ENCODE assay signal across 9 cellular contexts in the genomic region with DNA sequence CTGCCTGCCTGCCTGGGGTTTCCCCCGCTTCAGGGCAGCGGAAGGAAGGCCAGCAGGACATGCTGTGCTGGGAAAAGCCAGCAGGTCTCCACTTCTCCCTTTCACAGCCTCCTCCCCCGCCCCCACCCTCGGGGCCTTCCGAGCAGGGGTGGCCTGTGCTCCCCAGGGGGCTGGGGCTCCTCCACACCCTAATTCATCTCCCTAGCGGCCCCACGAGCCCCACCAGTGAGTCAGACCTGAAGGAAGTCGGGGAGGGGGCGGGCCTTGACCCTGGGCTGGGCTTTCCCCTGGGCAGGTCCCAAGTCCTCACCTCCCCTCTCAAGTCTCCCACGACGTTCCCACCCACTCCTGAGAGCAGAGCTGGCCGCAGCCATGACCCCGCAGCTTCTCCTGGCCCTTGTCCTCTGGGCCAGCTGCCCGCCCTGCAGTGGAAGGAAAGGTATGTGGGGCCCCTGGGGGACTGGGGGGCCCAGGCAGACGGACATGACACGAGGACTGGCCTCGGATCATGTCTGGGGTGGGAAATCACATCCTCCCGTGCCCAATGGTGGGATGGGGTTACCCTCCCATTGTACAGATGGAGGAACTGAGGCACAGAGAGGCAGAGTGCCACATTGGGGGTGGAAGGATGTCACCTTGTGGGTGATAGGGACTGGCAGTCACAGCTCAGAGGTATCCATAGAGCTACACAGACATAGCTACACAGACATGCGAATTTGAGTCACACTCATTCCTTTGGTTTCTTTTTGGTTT. TPM values are rescaled to one million over a fixed set of nuclear protein-coding genes. Genes with fewer than 3 reads are reported as not detected.
DNase-seq lines count a peak whose midpoint lies in the region; ATAC-seq, FAIRE-seq and TF ChIP-seq lines count a peak whose summit lies in the region.
"Had no signal": no experiment of that assay in that cellular context is flagged by ENCODE, and none has a peak within 500 bp of the region (broad histone marks: within the 10 kb centered on the region; RNA-seq: fewer than 3 reads in every experiment).

TSS of gene EBI3 (plus strand) at position 345 of the 753 bp plus-strand sequence. CDS start at position 373, 28 bp downstream.

- H3K27ac ChIP-seq in naive thymus-derived CD4-positive, alpha-beta T cell (ENCODE audit: low read depth, low read length) = no peak within 1 kb of the TSS
- H3K27ac ChIP-seq in coronary artery = peak within 1 kb of the TSS in 1 of 2 donors; percentile 19
- no peak within 1 kb of the TSS for H3K27ac ChIP-seq in OCI-LY7 (ENCODE audit: low read depth, low read length, poor library complexity, severe bottlenecking)

- no peak within 1 kb of the TSS for H2AFZ ChIP-seq in OCI-LY7 (ENCODE audit: low read length)

- H4K20me1 ChIP-seq in OCI-LY7 (ENCODE audit: insufficient read depth, low read length) = no peaks in the 10 kb centered on the region

- no peaks in the 10 kb centered on the region for H3K9me3 ChIP-seq in naive thymus-derived CD4-positive, alpha-beta T cell (ENCODE audit: control insufficient read depth in 2 of 3, low read length in 3 of 3)
- no peaks in the 10 kb centered on the region for H3K9me3 ChIP-seq in OCI-LY7 (ENCODE audit: low read length)

- POLR2A ChIA-PET in naive thymus-derived CD4-positive, alpha-beta T cell (lab: Charles Lee) = no interaction called here
- POLR2A ChIA-PET in OCI-LY7 (lab: Charles Lee) = no interaction called here

- no peak within 1 kb of the TSS for H3K4me2 ChIP-seq in OCI-LY7 (ENCODE audit: low read length)

- H3K4me1 Mint-ChIP-seq in naive thymus-derived CD4-positive, alpha-beta T cell = peaks cover 0 to 11% (median 0%) of the 10 kb centered on the region in 7 donors

- H3K9me2 ChIP-seq in OCI-LY7 (ENCODE audit: insufficient read depth, low read length) = no peaks in the 10 kb centered on the region

- no TSS peak for BruUV-seq in OCI-LY7 (replicated peaks; lab: Mats Ljungman, UMichigan)

- peak; percentile 61 for DNase-seq in GM12891 (ENCODE audit: insufficient read length, low spot score)
- peak; percentile 20 for DNase-seq in MV-4-11 (lab: John Stamatoyannopoulos, UW)
- DNase-seq in brain pericyte (ENCODE audit: low read depth, low spot score) = peak; percentile 21
- peak in 1 of 9 donors; percentile 84 for DNase-seq in naive thymus-derived CD4-positive, alpha-beta T cell
- DNase-seq in coronary artery (ENCODE audit: low spot score) = no peak
- no peak for DNase-seq in NCI-H526 (lab: John Stamatoyannopoulos, UW)
- DNase-seq in OCI-LY7 (ENCODE audit: low spot score) = no peak

- H3K4me3 ChIP-seq in naive thymus-derived CD4-positive, alpha-beta T cell (ENCODE audit: low read length) = no peak within 1 kb of the TSS
- H3K4me3 ChIP-seq in coronary artery = no peak within 1 kb of the TSS
- no peak within 1 kb of the TSS for H3K4me3 ChIP-seq in OCI-LY7 (ENCODE audit: low read depth, low read length, poor library complexity, severe bottlenecking)

- H3K9me3 Mint-ChIP-seq in naive thymus-derived CD4-positive, alpha-beta T cell = no peaks in the 10 kb centered on the region

- H3K27ac Mint-ChIP-seq in naive thymus-derived CD4-positive, alpha-beta T cell = no peak within 1 kb of the TSS

- H3K4me3 Mint-ChIP-seq in naive thymus-derived CD4-positive, alpha-beta T cell = no peak within 1 kb of the TSS

- TF ChIP-seq POLR2A in GM12891 (IDR thresholded peaks at IDR 0.05; ENCODE audit: low read depth, low read length) = no peak; the same call in 1 of the 2 replicates

- FAIRE-seq in GM12891 (lab: Jason Lieb, UNC) = peak; percentile 83
- FAIRE-seq: TTC549 had no signal

- H3K79me2 ChIP-seq in OCI-LY7 (ENCODE audit: insufficient read depth, low read depth, low read length) = no peaks in the 10 kb centered on the region

- peaks cover 0 to 4% of the 10 kb centered on the region in 2 donors for H3K27me3 ChIP-seq in naive thymus-derived CD4-positive, alpha-beta T cell (ENCODE audit: control insufficient read depth in 2 of 2, insufficient read depth in 2 of 2, low read length in 2 of 2)

- no peaks in the 10 kb centered on the region for H3K4me1 ChIP-seq in naive thymus-derived CD4-positive, alpha-beta T cell (ENCODE audit: control insufficient read depth in 2 of 2, insufficient read depth in 2 of 2, low read length in 2 of 2)
- no peaks in the 10 kb centered on the region for H3K4me1 ChIP-seq in OCI-LY7 (ENCODE audit: insufficient read depth, low read length, poor library complexity, severe bottlenecking)

- peaks cover 2 to 21% (median 6%) of the 10 kb centered on the region in 5 donors for H3K27me3 Mint-ChIP-seq in naive thymus-derived CD4-positive, alpha-beta T cell

- no peak for TF ChIP-seq CTCF in coronary artery (IDR thresholded peaks at IDR 0.05)
- TF ChIP-seq CTCF in OCI-LY7 (conservative IDR thresholded peaks at IDR 0.05; ENCODE audit: low read length) = no peak

- peak; percentile 41 for ATAC-seq in GM21717 (IDR thresholded peaks at IDR 0.05; ENCODE audit: unreplicated experiment)
- ATAC-seq in naive thymus-derived CD4-positive, alpha-beta T cell = peak; percentile 61

- CTCF ChIA-PET in naive thymus-derived CD4-positive, alpha-beta T cell (lab: Charles Lee) = no interaction called here
- CTCF ChIA-PET in OCI-LY7 (lab: Charles Lee; ENCODE audit: unreplicated experiment) = no interaction called here

- H3K36me3 ChIP-seq in naive thymus-derived CD4-positive, alpha-beta T cell (ENCODE audit: control insufficient read depth in 2 of 3, insufficient read depth in 3 of 3, low read length in 3 of 3) = no peaks in the 10 kb centered on the region
- H3K36me3 ChIP-seq in OCI-LY7 (ENCODE audit: insufficient read depth, low read length) = no peaks in the 10 kb centered on the region

- peaks cover 0 to 4% (median 0%) of the 10 kb centered on the region in 5 donors for H3K36me3 Mint-ChIP-seq in naive thymus-derived CD4-positive, alpha-beta T cell

- intact Hi-C loops in naive thymus-derived CD4-positive, alpha-beta T cell (cut with micrococcal nuclease) = no loop called here
- intact Hi-C loops in OCI-LY7 (cut with micrococcal nuclease; ENCODE audit: unreplicated experiment) = no loop called here

TF ChIP-seq in GM12891, 5 proteins besides CTCF, POLR2A, EP300 and RAD21:
- TF ChIP-seq TAF1 (IDR thresholded peaks at IDR 0.05; ENCODE audit: low read depth, low read length) = peak; percentile 66
- peak; percentile 71 for TF ChIP-seq SPI1 (IDR thresholded peaks at IDR 0.05; ENCODE audit: low read depth, low read length)
- TF ChIP-seq POLR2AphosphoS5 (IDR thresholded peaks at IDR 0.05; ENCODE audit: low read depth, low read length) = no peak; the same call in 1 of the 2 replicates
- peak; percentile 40; the same call in 1 of the 2 replicates for TF ChIP-seq POU2F2 (IDR thresholded peaks at IDR 0.05; ENCODE audit: low read depth, low read length)

RNA-seq across cellular contexts. Expression of gene EBI3, which starts in this region (rescaled TPM):
- 272 TPM for polyA plus RNA-seq in GM12891 (2012; ENCODE audit: low read depth, missing spikeins)
- total RNA-seq in naive thymus-derived CD4-positive, alpha-beta T cell = 1 to 10 TPM in 1 of 5 experiments, under 1 TPM in 1, not detected in 3; 0.44 to 8.8 TPM
- not detected for polyA plus RNA-seq in naive thymus-derived CD4-positive, alpha-beta T cell
- total RNA-seq in OCI-LY7 (2014; rRNA removed; shearing (Covaris generic)) = not detected in 2 replicates
- total RNA-seq in OCI-LY7 (2022) = not detected in 2 replicates

Comparison
In these comparisons a context has a peak if more than half of its experiments do, and no peak if none do; other contexts are left out.
1. DNase-seq: peak in GM12891 (single experiment), MV-4-11 (single experiment) and brain pericyte (single experiment); none in coronary artery (single experiment), NCI-H526 (0 of 2) and OCI-LY7 (single experiment).